In genomic region chr7:118072893-118073674, GRCh38 we compare ENCODE assay signal across 24 cellular contexts.
DNase-seq lines count a peak whose midpoint lies in the region; ATAC-seq and TF ChIP-seq lines count a peak whose summit lies in the region.
"Had no signal": no experiment of that assay in that cellular context is flagged by ENCODE, and none has a peak within 500 bp of the region (broad histone marks: within the 10 kb centered on the region; RNA-seq: fewer than 3 reads in every experiment).

No MANE protein-coding gene starts in this region.

- H3K9me3 Mint-ChIP-seq in MCF 10A (ENCODE audit: unreplicated experiment) (no peaks in the 10 kb centered on the region), mesothelial cell of epicardium (peaks cover 5% of the 10 kb centered on the region)
- H3K9me3 Mint-ChIP-seq in activated naive CD4-positive, alpha-beta T cell treated with anti-CD3 and anti-CD28 coated beads, Interleukin-2, amount 50 U/mL, for 72 hours, result peaks cover 0 to 3% of the 10 kb centered on the region in 2 donors
- H3K9me3 Mint-ChIP-seq: activated B cell treated with CpG ODN at 0.5 μM for 24 hours; activated naive CD8-positive, alpha-beta T cell treated with anti-CD3 and anti-CD28 coated beads for 36 hours; activated T-helper 2 cell treated with anti-CD3 and anti-CD28 coated beads, Interferon-gamma antibody, Interleukin-2, Interleukin-4, amounts not matched to agents 10 μg/mL and 5 μg/mL and 100 μg/mL, durations not matched to agents 14 hours and 24 hours and 36 hours had no signal

- H3K36me3 Mint-ChIP-seq in MCF 10A (ENCODE audit: insufficient read depth, unreplicated experiment) (no peaks in the 10 kb centered on the region), mesothelial cell of epicardium (no peaks in the 10 kb centered on the region)
- peaks cover 5 to 6% of the 10 kb centered on the region in 2 donors for H3K36me3 Mint-ChIP-seq in activated naive CD4-positive, alpha-beta T cell treated with anti-CD3 and anti-CD28 coated beads, Interleukin-2, amount 50 U/mL, for 72 hours
- H3K36me3 Mint-ChIP-seq: activated naive CD8-positive, alpha-beta T cell treated with anti-CD3 and anti-CD28 coated beads for 36 hours had no signal

- no peak for TF ChIP-seq POLR2A in breast epithelium (IDR thresholded peaks at IDR 0.05)
- TF ChIP-seq POLR2A in erythroblast (IDR thresholded peaks at IDR 0.05; ENCODE audit: low read length), result no peak

- no peaks in the 10 kb centered on the region for H3K9me3 ChIP-seq in breast epithelium
- H3K9me3 ChIP-seq: HAP-1, psoas muscle, upper lobe of right lung had no signal

- POLR2A ChIA-PET in MCF 10A (lab: Yijun Ruan, JAX), result interaction anchor here (1.0 kb wide), 1 partner anchor 183 kb away, joined by 3 read pairs; no protein-coding TSS in a partner anchor

- H3K27me3 Mint-ChIP-seq in MCF 10A (ENCODE audit: insufficient read depth, unreplicated experiment) (no peaks in the 10 kb centered on the region), mesothelial cell of epicardium (ENCODE audit: low read depth) (no peaks in the 10 kb centered on the region)

- H3K4me3 Mint-ChIP-seq in MCF 10A (ENCODE audit: unreplicated experiment) (no peak overlapping the region), mesothelial cell of epicardium (no peak overlapping the region)
- H3K4me3 Mint-ChIP-seq: activated B cell treated with CpG ODN at 0.5 μM for 24 hours; activated naive CD8-positive, alpha-beta T cell treated with anti-CD3 and anti-CD28 coated beads for 36 hours; central memory CD8-positive, alpha-beta T cell had no signal

- ATAC-seq in HG03565 (IDR thresholded peaks at IDR 0.05; ENCODE audit: unreplicated experiment), result no peak
- no peak for ATAC-seq in HG03354 (IDR thresholded peaks at IDR 0.05; ENCODE audit: poor library complexity, severe bottlenecking, unreplicated experiment)
- no peak for ATAC-seq in activated naive CD4-positive, alpha-beta T cell treated with anti-CD3 and anti-CD28 coated beads, Interleukin-2, amount 50 U/mL, for 72 hours
- ATAC-seq: psoas muscle, upper lobe of right lung had no signal

- H3K4me3 ChIP-seq in breast epithelium, result no peak overlapping the region
- H3K4me3 ChIP-seq: HAP-1, psoas muscle, upper lobe of right lung had no signal

- intact Hi-C loops in MCF 10A (cut with micrococcal nuclease) (no loop called here), breast epithelium (cut with DNase I; ENCODE audit: low total_unique reads) (no loop called here)

- TF ChIP-seq CTCF in MCF 10A (IDR thresholded peaks at IDR 0.05; ENCODE audit: unreplicated experiment), result no peak
- TF ChIP-seq CTCF in breast epithelium (IDR thresholded peaks at IDR 0.05), result no peak
- no peak for TF ChIP-seq CTCF in VCaP (conservative IDR thresholded peaks at IDR 0.05)
- no peak for TF ChIP-seq CTCF in mesothelial cell of epicardium (IDR thresholded peaks at IDR 0.05; ENCODE audit: unreplicated experiment)

- H3K27ac ChIP-seq in breast epithelium, result peak overlapping the region in 1 of 2 donors; percentile 48
- H3K27ac ChIP-seq in VCaP, result peak overlapping the region; percentile 20
- H3K27ac ChIP-seq: psoas muscle, upper lobe of right lung had no signal

- no peaks in the 10 kb centered on the region for H3K4me1 ChIP-seq in breast epithelium
- H3K4me1 ChIP-seq: HAP-1, psoas muscle, upper lobe of right lung had no signal

- no peaks in the 10 kb centered on the region for H3K27me3 ChIP-seq in breast epithelium
- H3K27me3 ChIP-seq: upper lobe of right lung had no signal

- H3K27ac Mint-ChIP-seq in MCF 10A (ENCODE audit: low read depth, unreplicated experiment) (peak overlapping the region; percentile 62), mesothelial cell of epicardium (peak overlapping the region; percentile 65)
- H3K27ac Mint-ChIP-seq in activated naive CD4-positive, alpha-beta T cell treated with anti-CD3 and anti-CD28 coated beads, Interleukin-2, amount 50 U/mL, for 72 hours, result no peak overlapping the region
- H3K27ac Mint-ChIP-seq: activated B cell treated with CpG ODN at 0.5 μM for 24 hours; activated naive CD8-positive, alpha-beta T cell treated with anti-CD3 and anti-CD28 coated beads for 36 hours; activated T-helper 2 cell treated with anti-CD3 and anti-CD28 coated beads, Interferon-gamma antibody, Interleukin-2, Interleukin-4, amounts not matched to agents 10 μg/mL and 5 μg/mL and 100 μg/mL, durations not matched to agents 14 hours and 24 hours and 36 hours had no signal

- CTCF ChIA-PET in MCF 10A (lab: Yijun Ruan, JAX), result no interaction called here

- BruUV-seq in MCF 10A (replicated peaks; lab: Mats Ljungman, UMichigan), result no TSS peak

- H3K36me3 ChIP-seq in breast epithelium, result no peaks in the 10 kb centered on the region
- H3K36me3 ChIP-seq: HAP-1, upper lobe of right lung had no signal

- no peak for DNase-seq in MCF 10A (ENCODE audit: unreplicated experiment)
- DNase-seq in breast epithelium (ENCODE audit: low spot score in 2 of 2), result no peak
- no peak for DNase-seq in mesothelial cell of epicardium (ENCODE audit: low spot score in 2 of 2, unreplicated experiment in 2 of 2)
- no peak for DNase-seq in erythroblast (lab: John Stamatoyannopoulos, UW)
- DNase-seq in activated naive CD4-positive, alpha-beta T cell treated with anti-CD3 and anti-CD28 coated beads, Interleukin-2, amount 50 U/mL, for 72 hours (ENCODE audit: low spot score in 2 of 2), result no peak
- DNase-seq: activated B cell treated with CpG ODN at 0.5 μM for 24 hours; activated CD4-positive, alpha-beta T cell treated with anti-CD3 and anti-CD28 coated beads, Interleukin-2, amount 50 U/mL, for 4 hours; activated CD8-positive, alpha-beta memory T cell treated with anti-CD3 and anti-CD28 coated beads, Interleukin-2, amount 50 U/mL, for 48 hours; activated naive CD8-positive, alpha-beta T cell treated with anti-CD3 and anti-CD28 coated beads for 36 hours; COR-L47; dermis blood vessel endothelial cell; EL; foreskin fibroblast; mesenchymal stem cell; NCI-H146; NCI-H526 treated with DMSO at 0.1 percent for 48 hours; psoas muscle; upper lobe of right lung had no signal

- H3K4me1 Mint-ChIP-seq in MCF 10A (ENCODE audit: insufficient read depth, unreplicated experiment) (peaks cover 43% of the 10 kb centered on the region), mesothelial cell of epicardium (peaks cover 10% of the 10 kb centered on the region)
- H3K4me1 Mint-ChIP-seq: activated B cell treated with CpG ODN at 0.5 μM for 24 hours; activated naive CD8-positive, alpha-beta T cell treated with anti-CD3 and anti-CD28 coated beads for 36 hours; central memory CD8-positive, alpha-beta T cell had no signal

Comparison
In these comparisons a context has a peak if more than half of its experiments do, and no peak if none do; other contexts are left out.
1. H3K27ac Mint-ChIP-seq: peak in MCF 10A (single experiment) and mesothelial cell of epicardium (single experiment); none in activated naive CD4-positive, alpha-beta T cell treated with anti-CD3 and anti-CD28 coated beads, Interleukin-2, amount 50 U/mL, for 72 hours (0 of 2).